ENCODE assay signal across 9 cellular contexts in genomic region chr2:27720004-27720551, GRCh38. TPM values are rescaled to one million over a fixed set of nuclear protein-coding genes. Genes with fewer than 3 reads are reported as not detected.
DNase-seq lines count a peak whose midpoint lies in the region; ATAC-seq and TF ChIP-seq lines count a peak whose summit lies in the region.
"Had no signal": no experiment of that assay in that cellular context is flagged by ENCODE, and none has a peak within 500 bp of the region (broad histone marks: within the 10 kb centered on the region; RNA-seq: fewer than 3 reads in every experiment).

No MANE protein-coding gene starts in this region.

- POLR2A ChIA-PET in MCF 10A (lab: Yijun Ruan, JAX), result interaction anchor here (0.7 to 3.0 kb wide), 6 partner anchors 11 to 1195 kb away, joined by 3 to 16 read pairs (median 4); no protein-coding TSS in a partner anchor
- POLR2A ChIA-PET in activated CD8-positive, alpha-beta T cell treated with anti-CD3 and anti-CD28 coated beads, Interleukin-2, amount 10 ng/mL, durations not matched to agents 7 days and 5 days (lab: Charles Lee), result no interaction called here

- DNase-seq in MCF 10A (ENCODE audit: unreplicated experiment), result peak; percentile 94
- no peak for DNase-seq in breast epithelium (ENCODE audit: low spot score in 2 of 2)
- peak; percentile 33 for DNase-seq in activated CD8-positive, alpha-beta T cell treated with anti-CD3 and anti-CD28 coated beads, Interleukin-2, amount 10 ng/mL, durations not matched to agents 7 days and 5 days
- DNase-seq in glomerular visceral epithelial cell (ENCODE audit: extremely low spot score), result peak; percentile 93
- DNase-seq in stimulated activated CD8-positive, alpha-beta memory T cell treated with anti-CD3 and anti-CD28 coated beads, Interleukin-4, amount 100 ng/mL, for 4 hours (ENCODE audit: low read depth in 2 of 2, low spot score in 1 of 2), result peak; percentile 6 to 38
- no peak for DNase-seq in NCI-H524 (lab: John Stamatoyannopoulos, UW)
- DNase-seq in progenitor cell of endocrine pancreas (ENCODE audit: low spot score, unreplicated experiment), result no peak

- peaks cover 36% of the 10 kb centered on the region for H3K4me1 Mint-ChIP-seq in MCF 10A (ENCODE audit: insufficient read depth, unreplicated experiment)
- peaks cover 41% of the 10 kb centered on the region for H3K4me1 Mint-ChIP-seq in activated CD8-positive, alpha-beta T cell treated with anti-CD3 and anti-CD28 coated beads, Interleukin-2, amount 10 ng/mL, durations not matched to agents 7 days and 5 days (ENCODE audit: low read depth)
- H3K4me1 Mint-ChIP-seq in progenitor cell of endocrine pancreas (ENCODE audit: low read depth), result peaks cover 5% of the 10 kb centered on the region

- H3K4me3 Mint-ChIP-seq in MCF 10A (ENCODE audit: unreplicated experiment) (no peak overlapping the region), progenitor cell of endocrine pancreas (ENCODE audit: low read depth) (no peak overlapping the region)
- H3K4me3 Mint-ChIP-seq in activated CD8-positive, alpha-beta T cell treated with anti-CD3 and anti-CD28 coated beads, Interleukin-2, amount 10 ng/mL, durations not matched to agents 7 days and 5 days, result no peak overlapping the region

- no peak overlapping the region for H3K4me3 ChIP-seq in breast epithelium

- no TSS peak for BruUV-seq in MCF 10A (replicated peaks; lab: Mats Ljungman, UMichigan)

- H3K9me3 Mint-ChIP-seq in MCF 10A (ENCODE audit: unreplicated experiment) (no peaks in the 10 kb centered on the region), progenitor cell of endocrine pancreas (ENCODE audit: low read depth) (no peaks in the 10 kb centered on the region)
- H3K9me3 Mint-ChIP-seq in activated CD8-positive, alpha-beta T cell treated with anti-CD3 and anti-CD28 coated beads, Interleukin-2, amount 10 ng/mL, durations not matched to agents 7 days and 5 days (ENCODE audit: insufficient read depth), result no peaks in the 10 kb centered on the region

- no peaks in the 10 kb centered on the region for H3K9me3 ChIP-seq in breast epithelium

- intact Hi-C loops in MCF 10A (cut with micrococcal nuclease) (no loop called here), breast epithelium (cut with DNase I; ENCODE audit: low total_unique reads) (no loop called here)

- TF ChIP-seq POLR2A in breast epithelium (IDR thresholded peaks at IDR 0.05), result no peak

- peak overlapping the region; percentile 20 for H3K27ac Mint-ChIP-seq in MCF 10A (ENCODE audit: low read depth, unreplicated experiment)
- peak overlapping the region; percentile 5 for H3K27ac Mint-ChIP-seq in activated CD8-positive, alpha-beta T cell treated with anti-CD3 and anti-CD28 coated beads, Interleukin-2, amount 10 ng/mL, durations not matched to agents 7 days and 5 days
- H3K27ac Mint-ChIP-seq in progenitor cell of endocrine pancreas, result no peak overlapping the region

- peak; percentile 31 for ATAC-seq in activated CD8-positive, alpha-beta T cell treated with anti-CD3 and anti-CD28 coated beads, Interleukin-2, amount 10 ng/mL, durations not matched to agents 7 days and 5 days
- ATAC-seq in GM18907 (IDR thresholded peaks at IDR 0.05; ENCODE audit: unreplicated experiment), result no peak

- no peak overlapping the region for H3K27ac ChIP-seq in breast epithelium
- H3K27ac ChIP-seq: VCaP had no signal

- H3K36me3 Mint-ChIP-seq in MCF 10A (ENCODE audit: insufficient read depth, unreplicated experiment) (no peaks in the 10 kb centered on the region), progenitor cell of endocrine pancreas (ENCODE audit: insufficient read depth) (no peaks in the 10 kb centered on the region)
- H3K36me3 Mint-ChIP-seq in activated CD8-positive, alpha-beta T cell treated with anti-CD3 and anti-CD28 coated beads, Interleukin-2, amount 10 ng/mL, durations not matched to agents 7 days and 5 days (ENCODE audit: low read depth), result no peaks in the 10 kb centered on the region

- no peaks in the 10 kb centered on the region for H3K4me1 ChIP-seq in breast epithelium

- no peaks in the 10 kb centered on the region for H3K36me3 ChIP-seq in breast epithelium

- H3K27me3 ChIP-seq in breast epithelium, result no peaks in the 10 kb centered on the region

- CTCF ChIA-PET in MCF 10A (lab: Yijun Ruan, JAX), result interaction anchor here (1.2 to 2.2 kb wide), 2 partner anchors 10 to 36 kb away, joined by 4 to 9 read pairs; no protein-coding TSS in a partner anchor
- CTCF ChIA-PET in activated CD8-positive, alpha-beta T cell treated with anti-CD3 and anti-CD28 coated beads, Interleukin-2, amount 10 ng/mL, durations not matched to agents 7 days and 5 days (lab: Charles Lee), result interaction anchor here (1.0 to 5.8 kb wide), 2 partner anchors 14 to 37 kb away, joined by 3 to 35 read pairs; no protein-coding TSS in a partner anchor

- TF ChIP-seq CTCF in MCF 10A (IDR thresholded peaks at IDR 0.05; ENCODE audit: unreplicated experiment) (no peak), breast epithelium (IDR thresholded peaks at IDR 0.05) (no peak), progenitor cell of endocrine pancreas (IDR thresholded peaks at IDR 0.05; ENCODE audit: unreplicated experiment) (no peak)

- H3K27me3 Mint-ChIP-seq in MCF 10A (ENCODE audit: insufficient read depth, unreplicated experiment) (no peaks in the 10 kb centered on the region), progenitor cell of endocrine pancreas (peaks cover 18% of the 10 kb centered on the region)
- peaks cover 18% of the 10 kb centered on the region for H3K27me3 Mint-ChIP-seq in activated CD8-positive, alpha-beta T cell treated with anti-CD3 and anti-CD28 coated beads, Interleukin-2, amount 10 ng/mL, durations not matched to agents 7 days and 5 days (ENCODE audit: low read depth)

RNA-seq across cellular contexts. Expression of gene MRPL33, which starts 51.4 kb away (rescaled TPM):
- 204 and 233 TPM in 2 replicates for total RNA-seq in MCF 10A (2022)
- 10 to 100 TPM; 88.2 to 93.3 (median 89.7) TPM for total RNA-seq in breast epithelium
- total RNA-seq in activated CD8-positive, alpha-beta T cell treated with anti-CD3 and anti-CD28 coated beads, Interleukin-2, amount 10 ng/mL, durations not matched to agents 7 days and 5 days, result 10 to 100 TPM; 47.9 to 57.8 TPM
- 59.7 and 63.3 TPM in 2 replicates for total RNA-seq in progenitor cell of endocrine pancreas

RNA-seq across cellular contexts. Expression of gene SLC4A1AP, which starts 56.4 kb away (rescaled TPM):
- total RNA-seq in MCF 10A (2022), result 24.3 and 27.2 TPM in 2 replicates
- 10 to 100 TPM; 23.3 to 27.1 (median 24.3) TPM for total RNA-seq in breast epithelium
- 10 to 100 TPM; 24.2 to 25.2 TPM for total RNA-seq in activated CD8-positive, alpha-beta T cell treated with anti-CD3 and anti-CD28 coated beads, Interleukin-2, amount 10 ng/mL, durations not matched to agents 7 days and 5 days
- total RNA-seq in progenitor cell of endocrine pancreas, result 19.5 and 22.1 TPM in 2 replicates

RNA-seq across cellular contexts. Expression of gene SUPT7L, which starts 56.7 kb away (rescaled TPM):
- total RNA-seq in MCF 10A (2022) (36.4 and 40.8 TPM in 2 replicates), breast epithelium (10 to 100 TPM; 21.4 to 34.2 (median 25.9) TPM), progenitor cell of endocrine pancreas (47.6 and 48.1 TPM in 2 replicates)
- total RNA-seq in activated CD8-positive, alpha-beta T cell treated with anti-CD3 and anti-CD28 coated beads, Interleukin-2, amount 10 ng/mL, durations not matched to agents 7 days and 5 days, result 10 to 100 TPM; 30.1 to 30.8 TPM

Comparison
In these comparisons a context has a peak if more than half of its experiments do, and no peak if none do; other contexts are left out.
1. DNase-seq: peak in MCF 10A (single experiment), activated CD8-positive, alpha-beta T cell treated with anti-CD3 and anti-CD28 coated beads, Interleukin-2, amount 10 ng/mL, durations not matched to agents 7 days and 5 days (single experiment), glomerular visceral epithelial cell (single experiment) and stimulated activated CD8-positive, alpha-beta memory T cell treated with anti-CD3 and anti-CD28 coated beads, Interleukin-4, amount 100 ng/mL, for 4 hours (2 of 2); none in breast epithelium (0 of 2), NCI-H524 (0 of 2) and progenitor cell of endocrine pancreas (single experiment).